In the genomic region with DNA sequence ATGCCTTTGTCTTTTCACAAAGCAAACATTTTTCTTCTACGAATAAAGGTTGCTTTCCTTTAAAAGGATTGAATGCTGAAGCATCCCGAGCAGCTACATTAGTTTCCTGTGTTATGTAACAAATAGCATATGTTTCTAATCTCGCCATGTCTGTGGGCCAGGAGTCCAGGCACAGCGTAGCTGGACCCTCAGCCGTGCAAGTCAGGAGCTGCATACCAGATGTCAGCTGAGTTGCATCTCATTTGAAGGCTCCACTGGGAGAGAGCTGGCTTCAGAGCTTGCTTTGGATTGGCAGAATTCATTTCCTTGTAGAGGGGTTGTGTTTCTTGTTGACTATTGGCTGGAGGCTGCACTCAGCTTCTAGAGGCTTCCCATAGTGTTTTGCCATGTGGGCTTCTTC, we compare ENCODE assay signal across 17 cellular contexts. TPM values are rescaled to one million over a fixed set of nuclear protein-coding genes. Genes with fewer than 3 reads are reported as not detected.
DNase-seq lines count a peak whose midpoint lies in the region; ATAC-seq, FAIRE-seq and TF ChIP-seq lines count a peak whose summit lies in the region.
"Had no signal": no experiment of that assay in that cellular context is flagged by ENCODE, and none has a peak within 500 bp of the region (broad histone marks: within the 10 kb centered on the region; RNA-seq: fewer than 3 reads in every experiment).

No MANE protein-coding gene starts in this region.

- CTCF ChIA-PET in AG04450 (lab: Charles Lee), result interaction anchor here (0.6 to 1.0 kb wide), 2 partner anchors 10 to 44 kb away, joined by 3 to 5 read pairs; no protein-coding TSS in a partner anchor

- no peaks in the 10 kb centered on the region for H3K27me3 ChIP-seq in AG04450 (ENCODE audit: control insufficient read depth, insufficient read depth, low read length)

- TF ChIP-seq CTCF in AG04450 (IDR thresholded peaks at IDR 0.05; ENCODE audit: low read depth, low read length) (no peak), HFF-Myc (IDR thresholded peaks at IDR 0.05; ENCODE audit: low read depth, low read length, missing control alignments) (no peak)

- peaks cover 5% of the 10 kb centered on the region for H3K9me3 ChIP-seq in AG04450 (ENCODE audit: control insufficient read depth, insufficient read depth, low read length)

- ATAC-seq in HG02885 (IDR thresholded peaks at IDR 0.05; ENCODE audit: poor library complexity, unreplicated experiment), result no peak
- ATAC-seq: stimulated activated effector memory CD8-positive, alpha-beta T cell treated with anti-CD3 and anti-CD28 coated beads, Interleukin-12 subunit alpha, Interleukin-12 subunit beta, amount 100 ng/mL, for 72 hours had no signal

- FAIRE-seq in endometrium (lab: Jason Lieb, UNC), result peak; percentile 75

- DNase-seq in AG04450 (ENCODE audit: low read depth, low spot score) (peak; percentile 59), HFF-Myc (ENCODE audit: extremely low read depth, low read depth) (peak; percentile 96), iris pigment epithelial cell (ENCODE audit: low read depth) (peak; percentile 91), anterior cingulate cortex (lab: John Stamatoyannopoulos, UW) (no peak), A172 (ENCODE audit: low spot score) (no peak)
- no peak for DNase-seq in effector CD8-positive, alpha-beta T cell (lab: John Stamatoyannopoulos, UW)
- DNase-seq: ACHN; activated naive CD8-positive, alpha-beta T cell treated with anti-CD3 and anti-CD28 coated beads, Interleukin-2, amount 10 ng/mL, durations not matched to agents 7 days and 5 days; activated T-cell treated with anti-CD3 and anti-CD28 coated beads, Interleukin-2, amount 50 U/mL, for 48 hours; HFFc6; NCI-H1417 treated with DMSO at 0.1 percent for 48 hours; NCI-H345; nucleus accumbens; T-helper 9 cell had no signal

- POLR2A ChIA-PET in AG04450 (lab: Yijun Ruan, JAX), result interaction anchor here (0.6 to 1.3 kb wide), 2 partner anchors 16 to 32 kb away, joined by 4 to 5 read pairs; partner anchors contain the start of gene GOLPH3

- H3K4me3 ChIP-seq in AG04450 (ENCODE audit: low read depth, low read length), result no peak overlapping the region
- H3K4me3 ChIP-seq in HFF-Myc (replicated peaks; ENCODE audit: low read depth, low read length), result no peak overlapping the region

- H3K27ac ChIP-seq in AG04450 (ENCODE audit: low read depth, low read length), result peak overlapping the region; percentile 31

RNA-seq across cellular contexts. Expression of gene GOLPH3, which starts 16.0 kb away (rescaled TPM):
- polyA plus RNA-seq in AG04450 (2011; rRNA removed), result 63.6 and 80.1 TPM in 2 replicates
- polyA minus RNA-seq in AG04450 (2011; rRNA and poly(A)+ RNA removed), result 61.8 and 74.2 TPM in 2 replicates
- total RNA-seq in A172 (2014; rRNA removed; shearing (Covaris generic)), result 68.9 and 80.1 TPM in 2 replicates

Comparison
In these comparisons a context has a peak if more than half of its experiments do, and no peak if none do; other contexts are left out.
1. DNase-seq: peak in AG04450 (single experiment), HFF-Myc (single experiment) and iris pigment epithelial cell (single experiment); none in effector CD8-positive, alpha-beta T cell (single experiment), anterior cingulate cortex (0 of 58) and A172 (single experiment).